Comparison of ENCODE assay signal across 20 cellular contexts in genomic region chr6:106255306-106255705, GRCh38.
"Had no signal": no experiment of that assay in that cellular context is flagged by ENCODE, and none has a peak within 500 bp of the region (broad histone marks: within the 10 kb centered on the region; RNA-seq: fewer than 3 reads in every experiment).

No MANE protein-coding gene starts in this region.

- H3K27me3 ChIP-seq: esophagus squamous epithelium, heart left ventricle, neutrophil, sigmoid colon, stomach, transverse colon had no signal

- H3K4me3 ChIP-seq: esophagus squamous epithelium, heart left ventricle, lung, sigmoid colon, stomach, thoracic aorta, transverse colon had no signal

- ATAC-seq: effector memory CD8-positive, alpha-beta T cell; heart left ventricle; left colon; left ventricle myocardium superior had no signal

- H3K27ac ChIP-seq: esophagus squamous epithelium, heart left ventricle, neutrophil, sigmoid colon, stomach, thoracic aorta, transverse colon had no signal

- DNase-seq: effector memory CD8-positive, alpha-beta T cell; esophagus squamous epithelium; heart left ventricle; hippocampal formation; left colon; left ventricle myocardium superior; mesenchymal stem cell; naive B cell; posterior cingulate gyrus; sigmoid colon; small intestine; stimulated activated CD4-positive, alpha-beta T cell treated with anti-CD3 and anti-CD28 coated beads, Interleukin-12 subunit alpha, Interleukin-12 subunit beta, amount 100 ng/mL, for 4 hours; stimulated activated naive CD4-positive, alpha-beta T cell; stomach; transverse colon had no signal

- H3K36me3 ChIP-seq: esophagus squamous epithelium, heart left ventricle, neutrophil, sigmoid colon, stomach, thoracic aorta, transverse colon had no signal

- FAIRE-seq: colon, frontal cortex, small intestine had no signal

- H3K4me1 ChIP-seq: stomach, transverse colon had no signal

- H3K9me3 ChIP-seq: esophagus squamous epithelium, heart left ventricle, neutrophil, sigmoid colon, stomach, thoracic aorta, transverse colon had no signal
